11 cellular contexts compared by ENCODE assay signal in the genomic region with DNA sequence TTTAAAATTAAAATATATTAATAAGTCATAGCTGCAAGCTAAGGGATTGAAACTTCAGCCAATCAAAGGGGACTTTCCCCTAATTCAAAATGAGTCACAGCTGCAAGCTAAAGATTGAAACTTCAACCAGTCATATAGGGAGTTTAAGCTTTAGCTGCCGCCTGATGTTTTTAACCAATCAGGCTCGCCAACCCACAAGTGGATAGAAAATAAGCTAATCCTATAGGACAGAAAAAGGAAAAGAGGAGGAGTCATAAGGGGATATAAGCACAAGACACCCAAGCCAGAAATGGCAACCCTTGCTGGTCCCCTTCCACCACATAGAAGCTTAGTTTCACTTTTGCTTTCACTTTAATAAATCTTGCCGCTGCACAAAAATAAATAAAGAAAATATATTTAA.
DNase-seq lines count a peak whose midpoint lies in the region; ATAC-seq and TF ChIP-seq lines count a peak whose summit lies in the region.
"Had no signal": no experiment of that assay in that cellular context is flagged by ENCODE, and none has a peak within 500 bp of the region (broad histone marks: within the 10 kb centered on the region; RNA-seq: fewer than 3 reads in every experiment).

No MANE protein-coding gene starts in this region.

- peak overlapping the region; percentile 30; the same call in 1 of the 2 replicates for H3K4me2 ChIP-seq in DND-41 (ENCODE audit: insufficient read depth, low read length)
- H3K4me2 ChIP-seq: neural progenitor cell had no signal

- no peak overlapping the region for H3K4me3 ChIP-seq in DND-41 (ENCODE audit: low read depth in 1 of 2, low read length in 2 of 2)
- H3K4me3 ChIP-seq: esophagus muscularis mucosa, neural progenitor cell, SJSA1 had no signal

- peaks cover 8% of the 10 kb centered on the region for H3K27me3 Mint-ChIP-seq in osteocyte (ENCODE audit: unreplicated experiment)
- H3K27me3 Mint-ChIP-seq: CD4-positive, alpha-beta memory T cell had no signal

- no peaks in the 10 kb centered on the region for H3K36me3 Mint-ChIP-seq in osteocyte (ENCODE audit: unreplicated experiment)
- H3K36me3 Mint-ChIP-seq: CD4-positive, alpha-beta memory T cell; neural progenitor cell had no signal

- H3K4me1 Mint-ChIP-seq in osteocyte (ENCODE audit: unreplicated experiment): no peaks in the 10 kb centered on the region
- H3K4me1 Mint-ChIP-seq: CD4-positive, alpha-beta memory T cell; neural progenitor cell had no signal

- no peaks in the 10 kb centered on the region for H3K36me3 ChIP-seq in DND-41 (ENCODE audit: insufficient read depth, low read length)
- H3K36me3 ChIP-seq: esophagus muscularis mucosa, neural progenitor cell, SJSA1 had no signal

- no peaks in the 10 kb centered on the region for H3K79me2 ChIP-seq in DND-41 (ENCODE audit: insufficient read depth, low read length)

- DNase-seq in DND-41 (peak; percentile 18), LHCN-M2 (ENCODE audit: low read depth) (peak; percentile 9), osteocyte (ENCODE audit: extremely low spot score, unreplicated experiment) (no peak), HPDE6-E6E7 (ENCODE audit: extremely low spot score) (no peak)
- peak; percentile 0 for DNase-seq in central memory CD4-positive, alpha-beta T cell
- no peak for DNase-seq in effector CD4-positive, alpha-beta T cell

- H3K27ac Mint-ChIP-seq in osteocyte (ENCODE audit: unreplicated experiment): no peak overlapping the region
- H3K27ac Mint-ChIP-seq: CD4-positive, alpha-beta memory T cell; neural progenitor cell had no signal

- TF ChIP-seq CTCF in DND-41 (IDR thresholded peaks at IDR 0.05; ENCODE audit: borderline replicate concordance, extremely low read depth, low read length, poor library complexity, severe bottlenecking): no peak
- TF ChIP-seq CTCF in osteocyte (IDR thresholded peaks at IDR 0.05): no peak

- peaks cover 26% of the 10 kb centered on the region for H3K9me3 Mint-ChIP-seq in osteocyte (ENCODE audit: unreplicated experiment)
- H3K9me3 Mint-ChIP-seq: neural progenitor cell had no signal

- ATAC-seq in DND-41 (ENCODE audit: insufficient read depth, low read depth) (peak; percentile 66; the same call in 2 of the 3 replicates), GM18861 (IDR thresholded peaks at IDR 0.05; ENCODE audit: unreplicated experiment) (peak; percentile 68)

- H3K9ac ChIP-seq in DND-41 (ENCODE audit: low read depth, low read length): no peak overlapping the region
- H3K9ac ChIP-seq: neural progenitor cell had no signal

- peak overlapping the region; percentile 71 for H2AFZ ChIP-seq in DND-41 (ENCODE audit: low read depth, low read length)
- H2AFZ ChIP-seq: neural progenitor cell had no signal

- H3K4me3 Mint-ChIP-seq in osteocyte (ENCODE audit: unreplicated experiment): no peak overlapping the region
- H3K4me3 Mint-ChIP-seq: neural progenitor cell had no signal

- H3K4me1 ChIP-seq in DND-41 (ENCODE audit: insufficient read depth, low read length): peaks cover 3% of the 10 kb centered on the region; the same call in 1 of the 2 replicates
- H3K4me1 ChIP-seq: esophagus muscularis mucosa, SJSA1 had no signal

- no peaks in the 10 kb centered on the region for H4K20me1 ChIP-seq in DND-41 (ENCODE audit: insufficient read depth, low read length)

- H3K27me3 ChIP-seq in DND-41 (ENCODE audit: insufficient read depth, low read length, poor library complexity): no peaks in the 10 kb centered on the region
- H3K27me3 ChIP-seq: esophagus muscularis mucosa, neural progenitor cell, SJSA1 had no signal

- no peaks in the 10 kb centered on the region for H3K9me3 ChIP-seq in DND-41 (ENCODE audit: insufficient read depth, low read length, severe bottlenecking)
- H3K9me3 ChIP-seq: esophagus muscularis mucosa, SJSA1 had no signal

- H3K27ac ChIP-seq in DND-41 (ENCODE audit: low read length): no peak overlapping the region
- H3K27ac ChIP-seq: esophagus muscularis mucosa, neural progenitor cell, SJSA1 had no signal

Comparison
In these comparisons a context has a peak if more than half of its experiments do, and no peak if none do; other contexts are left out.
1. DNase-seq: peak in DND-41 (single experiment), LHCN-M2 (single experiment) and central memory CD4-positive, alpha-beta T cell (single experiment); none in osteocyte (single experiment), effector CD4-positive, alpha-beta T cell (single experiment) and HPDE6-E6E7 (single experiment).